In the genomic region with DNA sequence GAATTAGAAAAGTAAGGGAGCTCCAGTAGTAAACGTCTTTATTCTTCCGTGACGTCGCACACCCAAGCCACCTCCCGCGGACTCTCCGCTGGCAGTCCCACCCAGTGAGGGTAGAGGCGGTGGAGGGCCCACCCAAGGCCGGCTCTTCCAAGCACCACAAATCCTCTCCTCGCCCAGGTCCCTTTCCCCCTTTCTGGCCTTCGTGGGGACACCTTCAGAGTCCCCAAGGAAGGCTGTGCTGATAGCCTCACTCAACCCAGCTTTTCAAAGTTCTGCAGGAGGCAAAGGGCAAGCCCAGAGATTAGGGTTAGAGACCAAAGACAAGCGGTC, we compare ENCODE assay signal across 9 cellular contexts. TPM values are rescaled to one million over a fixed set of nuclear protein-coding genes. Genes with fewer than 3 reads are reported as not detected.
DNase-seq lines count a peak whose midpoint lies in the region; ATAC-seq and TF ChIP-seq lines count a peak whose summit lies in the region.
"Had no signal": no experiment of that assay in that cellular context is flagged by ENCODE, and none has a peak within 500 bp of the region (broad histone marks: within the 10 kb centered on the region; RNA-seq: fewer than 3 reads in every experiment).

No MANE protein-coding gene starts in this region.

- POLR2A ChIA-PET in activated CD4-positive, alpha-beta memory T cell treated with anti-CD3 and anti-CD28 coated beads for 36 hours (lab: Charles Lee) = interaction anchor here (0.6 to 2.8 kb wide), 6 partner anchors 9 to 197 kb away, joined by 3 to 33 read pairs (median 4); a partner anchor contains a TSS

- no peaks in the 10 kb centered on the region for H3K27me3 ChIP-seq in smooth muscle cell (ENCODE audit: low read depth)

- peaks cover 32% of the 10 kb centered on the region for H3K36me3 Mint-ChIP-seq in activated CD4-positive, alpha-beta memory T cell treated with anti-CD3 and anti-CD28 coated beads for 36 hours

- peak; percentile 10 for ATAC-seq in GM18861 (IDR thresholded peaks at IDR 0.05; ENCODE audit: unreplicated experiment)
- peak; percentile 28 for ATAC-seq in HG02943 (IDR thresholded peaks at IDR 0.05; ENCODE audit: low read depth, unreplicated experiment)
- peak; percentile 47 for ATAC-seq in left ventricle myocardium superior

- peaks cover 31% of the 10 kb centered on the region for H3K79me2 ChIP-seq in smooth muscle cell (ENCODE audit: low read depth)

- H3K4me1 Mint-ChIP-seq in activated CD4-positive, alpha-beta memory T cell treated with anti-CD3 and anti-CD28 coated beads for 36 hours (ENCODE audit: low read depth) = peaks cover 35% of the 10 kb centered on the region

- peak overlapping the region; percentile 90 for H3K4me3 Mint-ChIP-seq in activated CD4-positive, alpha-beta memory T cell treated with anti-CD3 and anti-CD28 coated beads for 36 hours

- 18% methylated on average over 12 of the region's 12 CpGs for WGBS in smooth muscle cell (ENCODE audit: low lambda C conversion rate)

- no peak for TF ChIP-seq CTCF in smooth muscle cell (IDR thresholded peaks at IDR 0.05; ENCODE audit: borderline replicate concordance, insufficient read depth, poor library complexity, severe bottlenecking)

- H3K4me3 ChIP-seq in smooth muscle cell = peak overlapping the region; percentile 82

- CTCF ChIA-PET in activated CD4-positive, alpha-beta memory T cell treated with anti-CD3 and anti-CD28 coated beads for 36 hours (lab: Charles Lee) = interaction anchor here (0.6 to 1.9 kb wide), 10 partner anchors 10 to 352 kb away, joined by 3 to 15 read pairs (median 4); a partner anchor contains a TSS

- H3K4me1 ChIP-seq in smooth muscle cell (ENCODE audit: low read depth) = peaks cover 13% of the 10 kb centered on the region

- peak overlapping the region; percentile 99 for H3K4me2 ChIP-seq in smooth muscle cell

- H3K9ac ChIP-seq in smooth muscle cell (ENCODE audit: low read depth) = peak overlapping the region; percentile 93

- H3K36me3 ChIP-seq in smooth muscle cell (ENCODE audit: low read depth) = peaks cover 9% of the 10 kb centered on the region

- DNase-seq in activated CD4-positive, alpha-beta memory T cell treated with anti-CD3 and anti-CD28 coated beads for 36 hours = no peak
- no peak for DNase-seq in left ventricle myocardium superior
- no peak for DNase-seq in smooth muscle cell (lab: John Stamatoyannopoulos, UW; ENCODE audit: unreplicated experiment)
- no peak for DNase-seq in DMS153 (lab: John Stamatoyannopoulos, UW)
- no peak for DNase-seq in NCI-H2081 treated with DMSO at 0.1 percent for 48 hours (lab: John Stamatoyannopoulos, UW)
- DNase-seq in NCI-H187 treated with DMSO at 0.1 percent for 48 hours (lab: John Stamatoyannopoulos, UW) = no peak

- no peaks in the 10 kb centered on the region for H3K27me3 Mint-ChIP-seq in activated CD4-positive, alpha-beta memory T cell treated with anti-CD3 and anti-CD28 coated beads for 36 hours

- H3K9me3 Mint-ChIP-seq in activated CD4-positive, alpha-beta memory T cell treated with anti-CD3 and anti-CD28 coated beads for 36 hours = no peaks in the 10 kb centered on the region

- intact Hi-C loops in activated CD4-positive, alpha-beta memory T cell treated with anti-CD3 and anti-CD28 coated beads for 36 hours (cut with micrococcal nuclease) = no loop called here
- intact Hi-C loops in left ventricle myocardium superior (cut with micrococcal nuclease) = no loop called here

- H3K9me3 ChIP-seq in smooth muscle cell (replicated peaks; ENCODE audit: low read depth) = no peaks in the 10 kb centered on the region

- H4K20me1 ChIP-seq in smooth muscle cell (ENCODE audit: low read depth) = peaks cover 9% of the 10 kb centered on the region

- peak overlapping the region; percentile 89 for H2AFZ ChIP-seq in smooth muscle cell (ENCODE audit: low read depth)

- H3F3A ChIP-seq in smooth muscle cell (ENCODE audit: low read depth) = peaks cover 5% of the 10 kb centered on the region

- peak overlapping the region; percentile 87 for H3K27ac ChIP-seq in smooth muscle cell (ENCODE audit: low read depth)

- H3K27ac Mint-ChIP-seq in activated CD4-positive, alpha-beta memory T cell treated with anti-CD3 and anti-CD28 coated beads for 36 hours = peak overlapping the region; percentile 85

RNA-seq across cellular contexts. Expression of a gene that starts 0.3 kb away (rescaled TPM):
- 10 to 100 TPM; 35.4 to 38.3 TPM for total RNA-seq in activated CD4-positive, alpha-beta memory T cell treated with anti-CD3 and anti-CD28 coated beads for 36 hours
- 16.4 TPM for total RNA-seq in left ventricle myocardium superior
- 7.3 and 13.3 TPM in 2 replicates for total RNA-seq in smooth muscle cell
- 29.4 and 36.3 TPM in 2 replicates for polyA plus RNA-seq in smooth muscle cell

RNA-seq across cellular contexts. Expression of a gene that starts 9.8 kb away (rescaled TPM):
- total RNA-seq in activated CD4-positive, alpha-beta memory T cell treated with anti-CD3 and anti-CD28 coated beads for 36 hours = 1 to 10 TPM; 6.3 to 9.2 TPM
- total RNA-seq in left ventricle myocardium superior = 10.2 TPM
- 5.6 and 7.1 TPM in 2 replicates for total RNA-seq in smooth muscle cell
- 17.4 and 23.6 TPM in 2 replicates for polyA plus RNA-seq in smooth muscle cell

RNA-seq across cellular contexts. Expression of a gene that starts 23.3 kb away (rescaled TPM):
- total RNA-seq in activated CD4-positive, alpha-beta memory T cell treated with anti-CD3 and anti-CD28 coated beads for 36 hours = not detected
- total RNA-seq in left ventricle myocardium superior (5.3 TPM), smooth muscle cell (not detected in 2 replicates)
- polyA plus RNA-seq in smooth muscle cell = not detected in 2 replicates
- total RNA-seq: T-helper 2 cell treated with Interferon-gamma antibody and Interleukin-4, amounts not matched to agents 100 ng/mL and 5 ng/mL, for 36 hours had no signal

RNA-seq across cellular contexts. Expression of a gene that starts 27.5 kb away (rescaled TPM):
- total RNA-seq in activated CD4-positive, alpha-beta memory T cell treated with anti-CD3 and anti-CD28 coated beads for 36 hours = 1 to 10 TPM in 1 of 2 experiments, under 1 TPM in 1; 0.95 to 1.5 TPM
- total RNA-seq in left ventricle myocardium superior (not detected), smooth muscle cell (62.8 and 110 TPM in 2 replicates)
- 112 and 320 TPM in 2 replicates for polyA plus RNA-seq in smooth muscle cell

RNA-seq across cellular contexts. Expression of a gene that starts 31.1 kb away (rescaled TPM):
- total RNA-seq in activated CD4-positive, alpha-beta memory T cell treated with anti-CD3 and anti-CD28 coated beads for 36 hours = 10 to 100 TPM; 90.8 to 97.1 TPM
- 73.3 TPM for total RNA-seq in left ventricle myocardium superior
- total RNA-seq in smooth muscle cell = 23.9 and 29.3 TPM in 2 replicates
- 122 and 131 TPM in 2 replicates for polyA plus RNA-seq in smooth muscle cell
